ENCODE assay signal across 19 cellular contexts in genomic region chr2:60602388-60602787, GRCh38. TPM values are rescaled to one million over a fixed set of nuclear protein-coding genes. Genes with fewer than 3 reads are reported as not detected.
"Had no signal": no experiment of that assay in that cellular context is flagged by ENCODE, and none has a peak within 500 bp of the region (broad histone marks: within the 10 kb centered on the region; RNA-seq: fewer than 3 reads in every experiment).

No MANE protein-coding gene starts in this region.

- H3K36me3 Mint-ChIP-seq: activated CD4-positive, alpha-beta memory T cell treated with anti-CD3 and anti-CD28 coated beads for 36 hours had no signal

- H3K36me3 ChIP-seq: right atrium auricular region, transverse colon had no signal

- H3K27me3 ChIP-seq: right atrium auricular region, transverse colon had no signal

- H3K27ac Mint-ChIP-seq: activated CD4-positive, alpha-beta memory T cell treated with anti-CD3 and anti-CD28 coated beads for 36 hours; activated CD4-positive, alpha-beta T cell treated with anti-CD3 and anti-CD28 coated beads for 36 hours; activated T-cell treated with anti-CD3 and anti-CD28 coated beads, Interleukin-2, amount 50 U/mL, for 24 hours; dendritic cell treated with granulocyte-macrophage colony-stimulating factor and Interleukin-4, amounts not matched to agents 40 ng/mL and 50 ng/mL, for 4 days; effector memory CD8-positive, alpha-beta T cell; immature natural killer cell had no signal

- H3K27ac ChIP-seq: right atrium auricular region, transverse colon, VCaP had no signal

- H3K4me3 Mint-ChIP-seq: activated CD4-positive, alpha-beta memory T cell treated with anti-CD3 and anti-CD28 coated beads for 36 hours; activated CD4-positive, alpha-beta T cell treated with anti-CD3 and anti-CD28 coated beads for 36 hours; activated T-cell treated with anti-CD3 and anti-CD28 coated beads, Interleukin-2, amount 50 U/mL, for 24 hours; dendritic cell treated with granulocyte-macrophage colony-stimulating factor and Interleukin-4, amounts not matched to agents 40 ng/mL and 50 ng/mL, for 4 days; effector memory CD8-positive, alpha-beta T cell; immature natural killer cell had no signal

- ATAC-seq: activated CD4-positive, alpha-beta T cell treated with anti-CD3 and anti-CD28 coated beads for 36 hours; effector memory CD8-positive, alpha-beta T cell; stimulated activated naive CD8-positive, alpha-beta T cell treated with anti-CD3 and anti-CD28 coated beads, Interleukin-15, Interleukin-2, amounts not matched to agents 100 U/mL and 50 U/mL, for 24 hours had no signal

- FAIRE-seq: astrocyte, bronchial epithelial cell had no signal

- H3K27me3 Mint-ChIP-seq: dendritic cell treated with granulocyte-macrophage colony-stimulating factor and Interleukin-4, amounts not matched to agents 40 ng/mL and 50 ng/mL, for 4 days; progenitor cell of endocrine pancreas had no signal

- DNase-seq: activated CD4-positive, alpha-beta memory T cell treated with anti-CD3 and anti-CD28 coated beads for 36 hours; activated CD4-positive, alpha-beta T cell treated with anti-CD3 and anti-CD28 coated beads for 36 hours; activated effector memory CD4-positive, alpha-beta T cell treated with Interleukin-2 at 50 U/mL for 16 hours; activated naive CD4-positive, alpha-beta T cell treated with anti-CD3 and anti-CD28 coated beads, Interleukin-2, amount 50 U/mL, for 16 hours; activated T-cell treated with anti-CD3 and anti-CD28 coated beads, Interleukin-2, amount 50 U/mL, for 24 hours; effector memory CD8-positive, alpha-beta T cell; foreskin melanocyte; immature natural killer cell; stimulated activated CD4-positive, alpha-beta T cell treated with anti-CD3 and anti-CD28 coated beads, Interleukin-4, amount 100 ng/mL, for 4 hours; stimulated activated CD8-positive, alpha-beta memory T cell treated with anti-CD3 and anti-CD28 coated beads, Interleukin-4, amount 100 ng/mL, for 48 hours; stimulated activated naive CD8-positive, alpha-beta T cell treated with anti-CD3 and anti-CD28 coated beads, Interleukin-15, Interleukin-2, amounts not matched to agents 100 U/mL and 50 U/mL, for 24 hours; transverse colon had no signal

- H3K4me3 ChIP-seq: right atrium auricular region, skin epidermis, transverse colon had no signal

- H3K4me1 ChIP-seq: right atrium auricular region, transverse colon had no signal

- H3K9me3 ChIP-seq: transverse colon had no signal

- H3K9me3 Mint-ChIP-seq: activated T-cell treated with anti-CD3 and anti-CD28 coated beads, Interleukin-2, amount 50 U/mL, for 24 hours; dendritic cell treated with granulocyte-macrophage colony-stimulating factor and Interleukin-4, amounts not matched to agents 40 ng/mL and 50 ng/mL, for 4 days; effector memory CD8-positive, alpha-beta T cell had no signal

- H3K4me1 Mint-ChIP-seq: activated CD4-positive, alpha-beta T cell treated with anti-CD3 and anti-CD28 coated beads for 36 hours; immature natural killer cell had no signal

RNA-seq across cellular contexts. Expression of gene BCL11A, which starts 48.9 kb away (rescaled TPM):
- total RNA-seq: activated CD4-positive, alpha-beta memory T cell treated with anti-CD3 and anti-CD28 coated beads for 36 hours had no signal
